In the genomic region with DNA sequence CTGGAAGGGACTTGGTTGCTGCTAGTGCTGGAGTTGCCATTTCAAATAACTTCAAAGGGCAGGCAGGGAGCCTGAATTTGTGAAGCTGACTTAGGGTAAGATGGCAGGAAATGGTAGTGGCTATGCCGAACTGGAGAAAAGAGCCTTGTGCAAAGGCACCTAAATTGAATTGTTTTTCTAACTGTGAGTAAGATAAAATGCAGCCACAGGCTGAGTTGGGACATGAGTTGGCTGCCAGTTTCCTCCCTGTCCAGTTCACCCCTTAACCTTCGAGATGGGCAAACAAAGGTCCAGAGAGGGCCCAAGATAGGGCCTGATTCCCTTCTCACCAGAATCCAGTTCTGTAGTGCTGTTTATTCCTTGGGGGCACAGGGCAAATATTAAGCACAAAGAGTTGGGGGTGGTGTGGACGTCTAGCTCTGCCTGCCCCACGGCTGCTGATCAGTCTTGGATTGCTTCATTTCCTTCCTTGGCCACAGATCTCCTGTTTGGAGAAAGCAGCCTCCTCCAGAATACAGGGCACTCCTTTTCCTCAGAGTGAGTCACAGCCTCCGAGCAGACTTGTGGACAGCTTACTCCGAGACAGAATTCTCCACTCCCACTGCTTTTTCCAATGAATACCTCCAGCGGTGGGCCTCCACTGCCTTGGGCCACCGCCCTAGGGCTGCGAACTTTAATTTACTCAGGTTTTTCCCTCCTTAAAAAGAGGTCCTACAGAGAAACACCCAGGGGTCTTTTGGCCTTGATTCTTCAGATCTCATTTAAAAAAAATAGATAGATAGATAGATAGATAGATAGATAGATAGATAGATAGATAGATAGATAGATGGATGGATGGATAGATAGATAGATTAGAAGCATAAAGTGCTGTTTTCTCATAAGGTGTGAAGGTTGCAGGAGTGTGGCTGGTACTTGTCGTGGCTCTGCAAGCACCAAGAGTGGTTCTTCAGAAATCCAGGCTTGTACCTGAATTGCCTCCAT, we compare ENCODE assay signal across 8 cellular contexts. TPM values are rescaled to one million over a fixed set of nuclear protein-coding genes. Genes with fewer than 3 reads are reported as not detected.
DNase-seq lines count a peak whose midpoint lies in the region; ATAC-seq and TF ChIP-seq lines count a peak whose summit lies in the region.

No MANE protein-coding gene starts in this region.

- no peak for TF ChIP-seq CTCF in body of pancreas (IDR thresholded peaks at IDR 0.05)
- TF ChIP-seq CTCF in thoracic aorta (IDR thresholded peaks at IDR 0.05), result no peak

- no peaks in the 10 kb centered on the region for H3K27me3 Mint-ChIP-seq in CD4-positive, CD25-positive, alpha-beta regulatory T cell

- intact Hi-C loops in body of pancreas (cut with DNase I), result loop anchor here (10.0 kb wide), 1 partner anchor 97 kb away; a partner anchor contains a TSS

- 53 to 61% methylated on average over 10 of the region's 10 CpGs for WGBS in body of pancreas, 2 donors

- no peak overlapping the region for H3K27ac ChIP-seq in CD4-positive, CD25-positive, alpha-beta regulatory T cell (ENCODE audit: insufficient read depth, low read length, poor library complexity, severe bottlenecking)
- H3K27ac ChIP-seq in body of pancreas (peak overlapping the region in 2 of 4 donors; percentile 48 to 56), layer of hippocampus (ENCODE audit: low read depth, low read length) (peak overlapping the region; percentile 60), thoracic aorta (peak overlapping the region; percentile 71 to 88)

- H3K36me3 ChIP-seq in CD4-positive, CD25-positive, alpha-beta regulatory T cell (ENCODE audit: control insufficient read depth, insufficient read depth, low read length), result no peaks in the 10 kb centered on the region
- H3K36me3 ChIP-seq in body of pancreas (replicated peaks in 1 of 2; ENCODE audit: insufficient read depth in 1 of 2, low read depth in 2 of 2) (no peaks in the 10 kb centered on the region), thoracic aorta (no peaks in the 10 kb centered on the region)

- no peaks in the 10 kb centered on the region for H3K27me3 ChIP-seq in CD4-positive, CD25-positive, alpha-beta regulatory T cell (ENCODE audit: control insufficient read depth, insufficient read depth, low read length)
- H3K27me3 ChIP-seq in body of pancreas (no peaks in the 10 kb centered on the region), layer of hippocampus (ENCODE audit: control insufficient read depth, insufficient read depth, low read length) (no peaks in the 10 kb centered on the region), thoracic aorta (replicated peaks; ENCODE audit: insufficient read depth) (no peaks in the 10 kb centered on the region)

- no peak for DNase-seq in CD4-positive, CD25-positive, alpha-beta regulatory T cell
- DNase-seq in NCI-H226 (peak; percentile 99), body of pancreas (peak in 2 of 4 donors; percentile 29 to 62), thoracic aorta (ENCODE audit: low spot score) (no peak), NCI-H1092 (lab: John Stamatoyannopoulos, UW) (no peak), NCI-H2196 treated with DMSO at 0.1 percent for 48 hours (lab: John Stamatoyannopoulos, UW; ENCODE audit: unreplicated experiment) (no peak)

- peaks cover 21 to 70% (median 47%) of the 10 kb centered on the region in 4 donors for H3K4me1 Mint-ChIP-seq in CD4-positive, CD25-positive, alpha-beta regulatory T cell

- H3K9me3 Mint-ChIP-seq in CD4-positive, CD25-positive, alpha-beta regulatory T cell, result no peaks in the 10 kb centered on the region

- no peak for TF ChIP-seq POLR2A in body of pancreas (IDR thresholded peaks at IDR 0.05)

- H3K4me3 Mint-ChIP-seq in CD4-positive, CD25-positive, alpha-beta regulatory T cell, result peak overlapping the region; percentile 58 to 78 (median 72)

- H3K9me3 ChIP-seq in CD4-positive, CD25-positive, alpha-beta regulatory T cell (ENCODE audit: control insufficient read depth in 2 of 2, low read length in 2 of 2), result no peaks in the 10 kb centered on the region
- no peaks in the 10 kb centered on the region for H3K9me3 ChIP-seq in body of pancreas
- H3K9me3 ChIP-seq in thoracic aorta, result no peaks in the 10 kb centered on the region

- no peaks in the 10 kb centered on the region for H3K36me3 Mint-ChIP-seq in CD4-positive, CD25-positive, alpha-beta regulatory T cell

- H3K27ac Mint-ChIP-seq in CD4-positive, CD25-positive, alpha-beta regulatory T cell, result peak overlapping the region in 2 of 3 donors; percentile 67 to 71

- ATAC-seq in CD4-positive, CD25-positive, alpha-beta regulatory T cell (ENCODE audit: low read depth in 2 of 2), result peak in 1 of 2 donors; percentile 9
- peak; percentile 64 for ATAC-seq in body of pancreas
- peak; percentile 89 for ATAC-seq in thoracic aorta (ENCODE audit: insufficient number of reproducible peaks, low FRiP score, low read depth)
- no peak for ATAC-seq in activated CD4-positive, CD25-positive, alpha-beta regulatory T cell treated with anti-CD3 and anti-CD28 coated beads, Interleukin-2, amount 50 U/mL, for 24 hours

- peak overlapping the region; percentile 72 for H3K4me3 ChIP-seq in CD4-positive, CD25-positive, alpha-beta regulatory T cell (ENCODE audit: low read depth, low read length)
- no peak overlapping the region for H3K4me3 ChIP-seq in body of pancreas
- peak overlapping the region; percentile 59 for H3K4me3 ChIP-seq in thoracic aorta

- peaks cover 58% of the 10 kb centered on the region for H3K4me1 ChIP-seq in CD4-positive, CD25-positive, alpha-beta regulatory T cell (ENCODE audit: control insufficient read depth, insufficient read depth, low read length, poor library complexity, severe bottlenecking)
- H3K4me1 ChIP-seq in body of pancreas, result no peaks in the 10 kb centered on the region
- peaks cover 28 to 30% of the 10 kb centered on the region in 2 donors for H3K4me1 ChIP-seq in thoracic aorta (ENCODE audit: control insufficient read depth in 1 of 2, low read depth in 2 of 2)

RNA-seq across cellular contexts. Expression of a gene that starts 18.4 kb away (rescaled TPM):
- total RNA-seq in CD4-positive, CD25-positive, alpha-beta regulatory T cell, result 130 TPM
- 10 to 100 TPM; 18.1 to 30.7 (median 24.9) TPM for polyA plus RNA-seq in CD4-positive, CD25-positive, alpha-beta regulatory T cell
- total RNA-seq in body of pancreas (10 to 100 TPM; 20.5 to 50.1 TPM), thoracic aorta (100 to 1,000 TPM in 1 of 2 donors, 10 to 100 TPM in 1; 62.3 to 146 TPM)

RNA-seq across cellular contexts. Expression of a gene that starts 42.9 kb away (rescaled TPM):
- total RNA-seq in CD4-positive, CD25-positive, alpha-beta regulatory T cell, result 18.2 TPM
- 10 to 100 TPM; 48.0 to 76.7 (median 70.0) TPM for polyA plus RNA-seq in CD4-positive, CD25-positive, alpha-beta regulatory T cell
- total RNA-seq in body of pancreas (10 to 100 TPM; 16.8 to 23.6 TPM), thoracic aorta (1 to 10 TPM; 6.8 to 8.3 TPM)

Comparison
In these comparisons a context has a peak if more than half of its experiments do, and no peak if none do; other contexts are left out.
1. ATAC-seq: peak in body of pancreas (single experiment) and thoracic aorta (single experiment); none in activated CD4-positive, CD25-positive, alpha-beta regulatory T cell treated with anti-CD3 and anti-CD28 coated beads, Interleukin-2, amount 50 U/mL, for 24 hours (0 of 2).
2. H3K4me3 ChIP-seq: peak in CD4-positive, CD25-positive, alpha-beta regulatory T cell (single experiment) and thoracic aorta (single experiment); none in body of pancreas (0 of 2).